ENCODE assay signal across 16 cellular contexts in the genomic region with DNA sequence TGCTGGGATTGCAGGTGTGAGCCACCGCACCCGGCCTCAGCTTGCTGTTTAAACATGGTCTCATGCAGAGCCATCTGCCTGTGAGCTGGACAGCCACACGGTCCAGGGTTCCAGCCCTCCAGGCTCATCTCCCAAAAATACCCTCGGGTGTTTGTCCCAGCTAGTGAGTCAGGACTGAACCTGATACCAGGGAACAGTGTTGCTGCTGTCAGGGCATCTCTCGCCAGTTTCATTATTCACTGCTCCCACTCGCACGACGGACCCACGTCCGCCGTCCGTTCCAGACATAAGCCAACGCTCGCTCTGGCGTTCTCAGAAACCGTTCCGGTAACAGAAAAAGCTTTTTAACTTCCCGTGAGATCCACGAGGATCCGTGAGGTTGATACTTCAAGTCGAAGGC.
A peak's percentile ranks its signal among the peaks of the same experiment; 100 is the strongest.
DNase-seq lines count a peak whose midpoint lies in the region; ATAC-seq and TF ChIP-seq lines count a peak whose summit lies in the region.
"Had no signal": no experiment of that assay in that cellular context is flagged by ENCODE, and none has a peak within 500 bp of the region (broad histone marks: within the 10 kb centered on the region; RNA-seq: fewer than 3 reads in every experiment).

No MANE protein-coding gene starts in this region.

- DNase-seq in GM23338 (ENCODE audit: low spot score) (no peak), lung (ENCODE audit: low spot score) (no peak), NCI-H187 treated with DMSO at 0.1 percent for 48 hours (lab: John Stamatoyannopoulos, UW) (no peak)
- no peak for DNase-seq in activated CD4-positive, alpha-beta T cell treated with anti-CD3 and anti-CD28 coated beads for 36 hours
- DNase-seq in stimulated activated CD4-positive, alpha-beta T cell treated with anti-CD3 and anti-CD28 coated beads, Interleukin-4, amount 100 ng/mL, for 4 hours, result no peak
- DNase-seq: activated CD8-positive, alpha-beta memory T cell treated with anti-CD3 and anti-CD28 coated beads, Interleukin-2, amount 50 U/mL, for 4 hours; cerebellar nuclear complex; naive B cell; NCI-H1105 treated with DMSO at 0.1 percent for 48 hours; NCI-H345; PC-3; T-cell had no signal

- H3K9me3 Mint-ChIP-seq in GM23338, result no peaks in the 10 kb centered on the region
- no peaks in the 10 kb centered on the region for H3K9me3 Mint-ChIP-seq in activated CD4-positive, alpha-beta T cell treated with anti-CD3 and anti-CD28 coated beads for 36 hours (ENCODE audit: low read depth)
- H3K9me3 Mint-ChIP-seq: activated naive CD4-positive, alpha-beta T cell treated with anti-CD3 and anti-CD28 coated beads, Interleukin-2, amount 50 U/mL, for 24 hours; naive B cell; T-cell had no signal

- H3K4me1 ChIP-seq in GM23338 (ENCODE audit: insufficient read depth) (peaks cover 65% of the 10 kb centered on the region), esophagus (ENCODE audit: control insufficient read depth in 2 of 2, insufficient read depth in 2 of 2, low read length in 1 of 2) (peaks cover 0 to 9% of the 10 kb centered on the region in 2 donors), lung (ENCODE audit: control insufficient read depth in 2 of 2, insufficient read depth in 2 of 2, low read length in 2 of 2) (peaks cover 3 to 5% of the 10 kb centered on the region in 2 donors), stomach smooth muscle (ENCODE audit: control insufficient read depth, insufficient read depth, low read length) (peaks cover 43% of the 10 kb centered on the region)

- no peaks in the 10 kb centered on the region for H3K36me3 ChIP-seq in GM23338 (ENCODE audit: insufficient read depth)
- no peaks in the 10 kb centered on the region for H3K36me3 ChIP-seq in esophagus (ENCODE audit: control insufficient read depth in 2 of 2, insufficient read depth in 2 of 2, low read length in 1 of 2)
- no peaks in the 10 kb centered on the region for H3K36me3 ChIP-seq in lung (ENCODE audit: control insufficient read depth in 2 of 2, insufficient read depth in 2 of 2, low read length in 2 of 2)
- H3K36me3 ChIP-seq in stomach smooth muscle (ENCODE audit: control insufficient read depth in 2 of 2, insufficient read depth in 2 of 2, low read length in 2 of 2), result no peaks in the 10 kb centered on the region

- H3K27ac Mint-ChIP-seq in GM23338, result peak overlapping the region; percentile 87; the same call in 1 of the 2 replicates
- H3K27ac Mint-ChIP-seq in activated CD4-positive, alpha-beta T cell treated with anti-CD3 and anti-CD28 coated beads for 36 hours, result no peak overlapping the region
- H3K27ac Mint-ChIP-seq: activated naive CD4-positive, alpha-beta T cell treated with anti-CD3 and anti-CD28 coated beads, Interleukin-2, amount 50 U/mL, for 24 hours; naive B cell; T-cell had no signal

- H3K4me1 Mint-ChIP-seq in GM23338, result peaks cover 55% of the 10 kb centered on the region
- H3K4me1 Mint-ChIP-seq in activated CD4-positive, alpha-beta T cell treated with anti-CD3 and anti-CD28 coated beads for 36 hours, result no peaks in the 10 kb centered on the region
- H3K4me1 Mint-ChIP-seq: activated naive CD4-positive, alpha-beta T cell treated with anti-CD3 and anti-CD28 coated beads, Interleukin-2, amount 50 U/mL, for 24 hours had no signal

- H2AFZ ChIP-seq in GM23338, result no peak overlapping the region

- H3K27ac ChIP-seq in GM23338 (ENCODE audit: low read depth) (peak overlapping the region; percentile 98), esophagus (ENCODE audit: low read depth in 2 of 2, low read length in 1 of 2) (peak overlapping the region; percentile 15 to 68), lung (ENCODE audit: low read depth in 1 of 2, low read length in 1 of 2) (peak overlapping the region; percentile 69 to 83), stomach smooth muscle (ENCODE audit: low read length) (peak overlapping the region; percentile 69)

- H3K9me2 ChIP-seq in GM23338 (ENCODE audit: insufficient read depth), result no peaks in the 10 kb centered on the region

- H3K36me3 Mint-ChIP-seq in GM23338 (ENCODE audit: low read depth), result peaks cover 6% of the 10 kb centered on the region
- no peaks in the 10 kb centered on the region for H3K36me3 Mint-ChIP-seq in activated CD4-positive, alpha-beta T cell treated with anti-CD3 and anti-CD28 coated beads for 36 hours (ENCODE audit: low read depth)
- H3K36me3 Mint-ChIP-seq: activated naive CD4-positive, alpha-beta T cell treated with anti-CD3 and anti-CD28 coated beads, Interleukin-2, amount 50 U/mL, for 24 hours; naive B cell; T-cell had no signal

- WGBS in esophagus, 2 donors, result 81 to 84% methylated on average over 21 of the region's 21 CpGs
- 89 to 91% methylated on average over 21 of the region's 21 CpGs for WGBS in lung, 2 donors

- TF ChIP-seq CTCF in GM23338 (conservative IDR thresholded peaks at IDR 0.05; ENCODE audit: low read depth in 2 of 2) (no peak), lung (IDR thresholded peaks at IDR 0.05; ENCODE audit: control extremely low read depth, extremely low read depth) (no peak)

- peak overlapping the region; percentile 53 for H3K4me2 ChIP-seq in GM23338

- H3K9ac ChIP-seq in stomach smooth muscle (ENCODE audit: low read length in 2 of 2), result no peak overlapping the region

- H3K27me3 ChIP-seq in GM23338 (ENCODE audit: insufficient read depth) (no peaks in the 10 kb centered on the region), esophagus (ENCODE audit: control insufficient read depth in 1 of 2, insufficient read depth in 2 of 2, low read length in 2 of 2) (no peaks in the 10 kb centered on the region), lung (ENCODE audit: control insufficient read depth, insufficient read depth) (no peaks in the 10 kb centered on the region), stomach smooth muscle (ENCODE audit: control insufficient read depth in 1 of 2, insufficient read depth in 2 of 2, low read length in 2 of 2) (no peaks in the 10 kb centered on the region)

- H3K9me3 ChIP-seq in esophagus (ENCODE audit: control insufficient read depth in 2 of 2, insufficient read depth in 1 of 2, low read depth in 1 of 2, low read length in 1 of 2), result no peaks in the 10 kb centered on the region
- no peaks in the 10 kb centered on the region for H3K9me3 ChIP-seq in lung (ENCODE audit: control insufficient read depth in 2 of 2, insufficient read depth in 1 of 2, low read length in 1 of 2)
- no peaks in the 10 kb centered on the region for H3K9me3 ChIP-seq in stomach smooth muscle (ENCODE audit: control insufficient read depth in 2 of 2, low read length in 2 of 2)

- POLR2A ChIA-PET in activated CD4-positive, alpha-beta T cell treated with anti-CD3 and anti-CD28 coated beads for 36 hours (lab: Charles Lee), result no interaction called here

- peaks cover 11% of the 10 kb centered on the region; the same call in 1 of the 2 replicates for H3F3A ChIP-seq in GM23338 (replicated peaks; ENCODE audit: low read depth)

- H3K79me2 ChIP-seq in GM23338 (replicated peaks; ENCODE audit: insufficient read depth), result peaks cover 100% of the 10 kb centered on the region

- no peak overlapping the region for H3K4me3 Mint-ChIP-seq in GM23338
- H3K4me3 Mint-ChIP-seq in activated CD4-positive, alpha-beta T cell treated with anti-CD3 and anti-CD28 coated beads for 36 hours, result no peak overlapping the region
- H3K4me3 Mint-ChIP-seq: activated naive CD4-positive, alpha-beta T cell treated with anti-CD3 and anti-CD28 coated beads, Interleukin-2, amount 50 U/mL, for 24 hours; naive B cell; T-cell had no signal

- H4K20me1 ChIP-seq in GM23338 (replicated peaks; ENCODE audit: insufficient read depth), result peaks cover 11% of the 10 kb centered on the region

- H3K27me3 Mint-ChIP-seq in GM23338 (ENCODE audit: insufficient read depth, low read depth, poor library complexity), result peaks cover 9% of the 10 kb centered on the region
- H3K27me3 Mint-ChIP-seq in activated CD4-positive, alpha-beta T cell treated with anti-CD3 and anti-CD28 coated beads for 36 hours, result peaks cover 48% of the 10 kb centered on the region

- H3K4me3 ChIP-seq in GM23338 (peak overlapping the region; percentile 7; the same call in 1 of the 2 replicates), esophagus (ENCODE audit: low read depth in 1 of 2, low read length in 2 of 2) (no peak overlapping the region), lung (no peak overlapping the region), stomach smooth muscle (ENCODE audit: low read length in 2 of 2) (no peak overlapping the region)

- no peak for ATAC-seq in GM23338
- ATAC-seq in lung (ENCODE audit: insufficient read depth, low FRiP score), result no peak
- no peak for ATAC-seq in activated CD4-positive, alpha-beta T cell treated with anti-CD3 and anti-CD28 coated beads for 36 hours
- no peak for ATAC-seq in HG03457 (IDR thresholded peaks at IDR 0.05; ENCODE audit: unreplicated experiment)
- ATAC-seq: PC-3, T-cell had no signal

- CTCF ChIA-PET in activated CD4-positive, alpha-beta T cell treated with anti-CD3 and anti-CD28 coated beads for 36 hours (lab: Charles Lee), result interaction anchor here (0.7 to 1.3 kb wide), 3 partner anchors 72 to 200 kb away, joined by 3 read pairs; no protein-coding TSS in a partner anchor

- intact Hi-C loops in activated CD4-positive, alpha-beta T cell treated with anti-CD3 and anti-CD28 coated beads for 36 hours (cut with DNase I, micrococcal nuclease), result no loop called here

TF ChIP-seq in GM23338, 12 proteins besides CTCF, POLR2A, EP300 and RAD21 (continues in another document):
- TF ChIP-seq NANOG (IDR thresholded peaks at IDR 0.05; ENCODE audit: borderline replicate concordance), result no peak
- no peak for TF ChIP-seq ZNF114 (CRISPR knock-in tag; IDR thresholded peaks at IDR 0.05)

Comparison
In these comparisons a context has a peak if more than half of its experiments do, and no peak if none do; other contexts are left out.
1. H3K27ac ChIP-seq: peak in every context shown above with its lines; median percentile 98 in GM23338; 76 in lung; 69 in stomach smooth muscle; 42 in esophagus.